In genomic region chr9:34701023-34701768, GRCh38 we compare ENCODE assay signal across 8 cellular contexts. TPM values are rescaled to one million over a fixed set of nuclear protein-coding genes. Genes with fewer than 3 reads are reported as not detected.
A peak's percentile ranks its signal among the peaks of the same experiment; 100 is the strongest.
DNase-seq lines count a peak whose midpoint lies in the region; FAIRE-seq lines count a peak whose summit lies in the region.

No MANE protein-coding gene starts in this region.

- DNase-seq in NCI-H1417 (lab: John Stamatoyannopoulos, UW) (peak; percentile 50 to 76 (median 66)), NCI-H1417 treated with DMSO at 0.1 percent for 48 hours (lab: John Stamatoyannopoulos, UW) (no peak), NAMALWA (ENCODE audit: low spot score) (peak; percentile 36), T-helper 22 cell (ENCODE audit: low read depth) (peak; percentile 49), astrocyte of the hippocampus (ENCODE audit: low read depth, low spot score) (peak; percentile 84), hypothalamus (lab: John Stamatoyannopoulos, UW) (peak in 50 of 51 donors; percentile 4 to 79 (median 42)), renal cortical epithelial cell (ENCODE audit: low read depth) (peak; percentile 6), urothelium cell line (ENCODE audit: low spot score) (peak; percentile 92)

- FAIRE-seq in urothelium cell line (lab: Jason Lieb, UNC): no peak

RNA-seq across cellular contexts. Expression of gene CCL21, which starts 8.7 kb away (rescaled TPM):
- total RNA-seq in renal cortical epithelial cell: not detected in 2 replicates

RNA-seq across cellular contexts. Expression of gene CCL19, which starts 10.1 kb away (rescaled TPM):
- not detected in 2 replicates for total RNA-seq in renal cortical epithelial cell

RNA-seq across cellular contexts. Expression of gene CCL27, which starts 38.7 kb away (rescaled TPM):
- total RNA-seq in renal cortical epithelial cell: not detected in 2 replicates

RNA-seq across cellular contexts. Expression of gene IL11RA, which starts 49.2 kb away (rescaled TPM):
- total RNA-seq in renal cortical epithelial cell: 4.2 and 4.5 TPM in 2 replicates

RNA-seq across cellular contexts. Expression of gene GALT, which starts 54.7 kb away (rescaled TPM):
- 24.7 and 30.2 TPM in 2 replicates for total RNA-seq in renal cortical epithelial cell
